24 cellular contexts compared by ENCODE assay signal in the genomic region with DNA sequence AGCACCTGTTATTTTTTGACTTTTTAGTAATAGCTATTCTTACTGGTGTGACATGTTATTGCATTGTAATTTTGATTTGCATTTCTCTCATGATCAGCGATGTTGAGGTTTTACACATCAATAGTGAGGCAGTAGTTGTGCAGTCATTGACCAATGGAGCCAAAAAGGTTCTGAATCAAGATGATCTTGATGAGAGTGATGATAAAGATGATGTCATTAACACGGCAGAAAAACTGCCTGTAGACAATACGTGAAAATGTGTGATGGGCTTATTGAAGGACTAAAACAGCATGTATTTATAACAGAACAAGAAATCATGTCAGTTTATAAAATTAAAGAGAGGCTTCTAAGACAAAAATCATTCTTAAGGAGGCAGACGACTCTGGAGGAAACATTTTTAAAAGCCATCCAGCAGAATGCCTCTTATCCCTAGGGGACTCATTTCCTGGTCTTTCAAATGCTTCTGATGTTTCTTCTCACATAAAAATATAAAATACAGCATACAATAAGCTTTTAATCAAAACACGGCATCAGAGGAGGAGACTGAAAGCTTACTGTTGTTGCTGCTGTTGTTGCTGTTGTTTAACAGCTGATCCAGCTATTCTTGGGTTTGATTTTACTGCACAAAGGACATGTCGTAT.
"Had no signal": no experiment of that assay in that cellular context is flagged by ENCODE, and none has a peak within 500 bp of the region (broad histone marks: within the 10 kb centered on the region; RNA-seq: fewer than 3 reads in every experiment).

No MANE protein-coding gene starts in this region.

- H3K4me3 ChIP-seq: ascending aorta, body of pancreas had no signal

- H3K27me3 ChIP-seq: ascending aorta, body of pancreas had no signal

- H3K4me1 ChIP-seq: ascending aorta, body of pancreas had no signal

- ATAC-seq: activated CD4-positive, CD25-positive, alpha-beta regulatory T cell treated with anti-CD3 and anti-CD28 coated beads, Interleukin-2, amount 50 U/mL, for 24 hours; activated CD8-positive, alpha-beta T cell treated with anti-CD3 and anti-CD28 coated beads, Interleukin-2, amount 10 ng/mL, durations not matched to agents 7 days and 5 days; body of pancreas; T-cell had no signal

- FAIRE-seq: bronchial epithelial cell had no signal

- H3K4me1 Mint-ChIP-seq: activated naive CD8-positive, alpha-beta T cell treated with anti-CD3 and anti-CD28 coated beads, Interleukin-2, amount 10 ng/mL, durations not matched to agents 7 days and 5 days; T-cell had no signal

- H3K27me3 Mint-ChIP-seq: activated naive CD8-positive, alpha-beta T cell treated with anti-CD3 and anti-CD28 coated beads, Interleukin-2, amount 10 ng/mL, durations not matched to agents 7 days and 5 days; T-cell had no signal

- H3K4me3 Mint-ChIP-seq: activated CD8-positive, alpha-beta T cell treated with anti-CD3 and anti-CD28 coated beads, Interleukin-2, amount 10 ng/mL, durations not matched to agents 7 days and 5 days; activated naive CD8-positive, alpha-beta T cell treated with anti-CD3 and anti-CD28 coated beads, Interleukin-2, amount 10 ng/mL, durations not matched to agents 7 days and 5 days; T-cell had no signal

- H3K27ac Mint-ChIP-seq: activated CD8-positive, alpha-beta T cell treated with anti-CD3 and anti-CD28 coated beads, Interleukin-2, amount 10 ng/mL, durations not matched to agents 7 days and 5 days; activated naive CD8-positive, alpha-beta T cell treated with anti-CD3 and anti-CD28 coated beads, Interleukin-2, amount 10 ng/mL, durations not matched to agents 7 days and 5 days; T-cell had no signal

- H3K9me3 ChIP-seq: ascending aorta, body of pancreas had no signal

- H3K36me3 ChIP-seq: ascending aorta had no signal

- H3K27ac ChIP-seq: ascending aorta, body of pancreas, VCaP had no signal

- DNase-seq: activated CD4-positive, alpha-beta T cell treated with anti-CD3 and anti-CD28 coated beads for 4 hours; activated CD4-positive, alpha-beta T cell treated with anti-CD3 and anti-CD28 coated beads, Interleukin-2, amount 50 U/mL, for 4 hours; activated CD8-positive, alpha-beta memory T cell treated with anti-CD3 and anti-CD28 coated beads, Interleukin-2, amount 50 U/mL, for 48 hours; activated CD8-positive, alpha-beta T cell treated with anti-CD3 and anti-CD28 coated beads, Interleukin-2, amount 10 ng/mL, durations not matched to agents 7 days and 5 days; activated naive CD4-positive, alpha-beta T cell treated with anti-CD3 and anti-CD28 coated beads, Interleukin-2, amount 50 U/mL, for 16 hours; activated naive CD8-positive, alpha-beta T cell treated with anti-CD3 and anti-CD28 coated beads, Interleukin-2, amount 10 ng/mL, durations not matched to agents 7 days and 5 days; activated T-cell treated with anti-CD3 and anti-CD28 coated beads, Interleukin-2, amount 50 U/mL, for 1 hour; body of pancreas; central memory CD4-positive, alpha-beta T cell; NCI-H1048; NCI-H146; NCI-H187 treated with DMSO at 0.1 percent for 48 hours; NCI-H345; NCI-H510A; NCI-H526 treated with DMSO at 0.1 percent for 48 hours; NCI-H82; SIG-M5; T-cell; T-helper 2 cell; T1000 had no signal
